ENCODE assay signal across 8 cellular contexts in genomic region chr20:31707994-31708744, GRCh38. TPM values are rescaled to one million over a fixed set of nuclear protein-coding genes. Genes with fewer than 3 reads are reported as not detected.
DNase-seq lines count a peak whose midpoint lies in the region; ATAC-seq and TF ChIP-seq lines count a peak whose summit lies in the region.

No MANE protein-coding gene starts in this region.

- no peaks in the 10 kb centered on the region for H3K27me3 ChIP-seq in BLaER1 treated with 17β-estradiol and CSF1 and Interleukin-3, amounts not matched to agents 10 nM and 100 nM

- H3K9me3 ChIP-seq in BLaER1 treated with 17β-estradiol and CSF1 and Interleukin-3, amounts not matched to agents 10 nM and 100 nM (replicated peaks in 1 of 11), result no peaks in the 10 kb centered on the region

- H3K4me2 ChIP-seq in BLaER1 treated with 17β-estradiol and CSF1 and Interleukin-3, amounts not matched to agents 10 nM and 100 nM, result peak overlapping the region; percentile 72 to 94 (median 85)

- TF ChIP-seq CTCF in VCaP (conservative IDR thresholded peaks at IDR 0.05), result no peak

- peaks cover 67 to 97% (median 83%) of the 10 kb centered on the region in 11 experiments for H3K36me3 ChIP-seq in BLaER1 treated with 17β-estradiol and CSF1 and Interleukin-3, amounts not matched to agents 10 nM and 100 nM
- H3K36me3 ChIP-seq in urinary bladder (ENCODE audit: insufficient read depth), result no peaks in the 10 kb centered on the region

- 45% methylated on average over 2 of the region's 2 CpGs for WGBS in urinary bladder

- ATAC-seq in left lobe of liver, result peak; percentile 39
- no peak for ATAC-seq in GM18517 (IDR thresholded peaks at IDR 0.05; ENCODE audit: unreplicated experiment)

- DNase-seq in NCI-H128 (lab: John Stamatoyannopoulos, UW; ENCODE audit: unreplicated experiment) (peak; percentile 83), left lobe of liver (ENCODE audit: low spot score) (peak; percentile 59), islet precursor cell (no peak)
- no peak for DNase-seq in stimulated activated CD4-positive, alpha-beta T cell treated with anti-CD3 and anti-CD28 coated beads, Interleukin-1b, Interleukin-23, amount 100 ng/mL, for 48 hours

- peak overlapping the region in 10 of 11 experiments; percentile 14 to 65 (median 48); a peak in 16 of 22 replicates for H3K9ac ChIP-seq in BLaER1 treated with 17β-estradiol and CSF1 and Interleukin-3, amounts not matched to agents 10 nM and 100 nM

- H3K4me1 ChIP-seq in BLaER1 treated with 17β-estradiol and CSF1 and Interleukin-3, amounts not matched to agents 10 nM and 100 nM, result peaks cover 64 to 85% (median 79%) of the 10 kb centered on the region in 10 experiments
- peaks cover 9% of the 10 kb centered on the region for H3K4me1 ChIP-seq in urinary bladder (ENCODE audit: insufficient read depth)

- H3K4me3 ChIP-seq in BLaER1 treated with 17β-estradiol and CSF1 and Interleukin-3, amounts not matched to agents 10 nM and 100 nM, result peak overlapping the region in 6 of 10 experiments; percentile 1 to 43 (median 29); a peak in 7 of 20 replicates
- H3K4me3 ChIP-seq in urinary bladder (ENCODE audit: low read depth, low read length), result no peak overlapping the region

- peaks cover 5 to 74% (median 57%) of the 10 kb centered on the region in 11 experiments; a peak in 18 of 22 replicates for H4K20me1 ChIP-seq in BLaER1 treated with 17β-estradiol and CSF1 and Interleukin-3, amounts not matched to agents 10 nM and 100 nM

- peak overlapping the region; percentile 26 to 81 (median 63); a peak in 19 of 22 replicates for H3K27ac ChIP-seq in BLaER1 treated with 17β-estradiol and CSF1 and Interleukin-3, amounts not matched to agents 10 nM and 100 nM
- H3K27ac ChIP-seq in VCaP (peak overlapping the region; percentile 39), urinary bladder (ENCODE audit: low read depth) (peak overlapping the region; percentile 12)

RNA-seq across cellular contexts. Expression of gene BCL2L1, which starts 14.5 kb away (rescaled TPM):
- total RNA-seq in left lobe of liver, result 35.0 TPM
- 24.2 TPM for total RNA-seq in urinary bladder
- polyA plus RNA-seq in urinary bladder, result 61.3 TPM

RNA-seq across cellular contexts. Expression of gene TPX2, which starts 30.9 kb away (rescaled TPM):
- total RNA-seq in left lobe of liver (2.0 TPM), urinary bladder (22.7 TPM)
- polyA plus RNA-seq in urinary bladder, result 0.84 TPM

Comparison
In these comparisons a context has a peak if more than half of its experiments do, and no peak if none do; other contexts are left out.
1. H3K27ac ChIP-seq: peak in every context shown above with its lines; median percentile 63 in BLaER1 treated with 17β-estradiol and CSF1 and Interleukin-3, amounts not matched to agents 10 nM and 100 nM; 39 in VCaP; 12 in urinary bladder.
2. DNase-seq: peak in NCI-H128 (single experiment) and left lobe of liver (single experiment); none in islet precursor cell (single experiment) and stimulated activated CD4-positive, alpha-beta T cell treated with anti-CD3 and anti-CD28 coated beads, Interleukin-1b, Interleukin-23, amount 100 ng/mL, for 48 hours (single experiment).